ENCODE assay signal across 1 cellular context in the genomic region with DNA sequence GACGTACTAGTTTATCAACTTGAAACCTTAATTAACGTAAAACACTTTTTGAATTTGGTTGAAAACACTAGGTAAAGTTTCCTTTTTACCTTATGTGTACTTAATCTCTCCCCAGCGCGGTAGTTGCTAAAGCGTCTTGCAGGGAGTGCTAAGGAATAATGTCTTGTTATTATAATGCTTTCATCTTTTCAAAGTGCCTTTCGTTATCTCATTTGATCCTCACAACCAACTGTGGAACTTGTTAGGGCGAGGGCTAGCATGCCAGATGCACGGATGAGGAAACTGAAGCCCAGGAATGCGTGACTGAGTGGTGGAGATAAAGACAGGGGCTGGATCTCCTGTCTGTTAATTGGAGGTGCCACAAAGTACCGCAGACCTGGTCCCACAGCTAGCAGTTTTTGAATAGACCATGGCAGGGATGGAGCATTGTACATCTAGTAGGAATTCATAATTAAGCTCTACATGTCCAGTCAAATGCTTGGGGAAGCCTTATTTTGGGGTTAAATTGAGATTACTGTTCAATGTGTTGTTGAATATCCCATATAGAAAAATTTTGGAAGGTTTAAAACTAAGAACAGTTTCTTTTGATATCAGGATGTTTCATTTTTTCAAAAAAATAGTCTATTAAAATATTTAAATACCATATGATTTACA.
A peak's percentile ranks its signal among the peaks of the same experiment; 100 is the strongest.
TF ChIP-seq lines count a peak whose summit lies in the region.

No MANE protein-coding gene starts in this region.

TF ChIP-seq in K562, 482 proteins besides CTCF, POLR2A, EP300 and RAD21 (continued from another document and continues in another):
- TF ChIP-seq HDAC2 (IDR thresholded peaks at IDR 0.05) (peak; percentile 83), COPS2 (conservative IDR thresholded peaks at IDR 0.05) (no peak), CC2D1A (IDR thresholded peaks at IDR 0.05) (peak; percentile 99), TCF7L2 (IDR thresholded peaks at IDR 0.05; ENCODE audit: low read depth, low read length) (no peak), KLF1 (tag; IDR thresholded peaks at IDR 0.05) (no peak), GATAD2B (IDR thresholded peaks at IDR 0.05; ENCODE audit: borderline replicate concordance) (peak; percentile 87; the same call in 1 of the 2 replicates), TCF3 (CRISPR knock-in tag; IDR thresholded peaks at IDR 0.05) (peak; percentile 92), ERF (CRISPR knock-in tag; IDR thresholded peaks at IDR 0.05) (no peak), ZFP1 (CRISPR knock-in tag; IDR thresholded peaks at IDR 0.05) (no peak), ZBTB8A (IDR thresholded peaks at IDR 0.05; ENCODE audit: partially characterized antibody) (no peak), ZNF444 (CRISPR knock-in tag; IDR thresholded peaks at IDR 0.05) (no peak), ZNF79 (CRISPR knock-in tag; IDR thresholded peaks at IDR 0.05; ENCODE audit: low read depth) (no peak), NR2F6 (CRISPR knock-in tag; IDR thresholded peaks at IDR 0.05) (no peak), HNRNPH1 (optimal IDR thresholded peaks at IDR 0.05; ENCODE audit: low read depth, low read length) (no peak), SIRT6 (IDR thresholded peaks at IDR 0.05; ENCODE audit: low read depth, low read length) (no peak), RFX5 (IDR thresholded peaks at IDR 0.05; ENCODE audit: low read depth, low read length) (no peak), CREBBP (IDR thresholded peaks at IDR 0.05; ENCODE audit: low read depth, low read length) (no peak), RHOXF2B (CRISPR knock-in tag; conservative IDR thresholded peaks at IDR 0.05) (no peak), ELF4 (CRISPR knock-in tag; IDR thresholded peaks at IDR 0.05) (no peak), TOE1 (IDR thresholded peaks at IDR 0.05; ENCODE audit: borderline replicate concordance) (no peak), TOE1 (CRISPR knock-in tag; IDR thresholded peaks at IDR 0.05; ENCODE audit: borderline replicate concordance, low read depth) (no peak), ETV5 (CRISPR knock-in tag; IDR thresholded peaks at IDR 0.05; ENCODE audit: low read depth) (no peak), MTA3 (IDR thresholded peaks at IDR 0.05; ENCODE audit: borderline replicate concordance) (peak; percentile 89), RB1 (IDR thresholded peaks at IDR 0.05; ENCODE audit: low read depth) (no peak), BHLHE40 (IDR thresholded peaks at IDR 0.05; ENCODE audit: low read length) (peak; percentile 79), JUN (IDR thresholded peaks at IDR 0.05; ENCODE audit: borderline replicate concordance, low read depth, low read length) (no peak), JUN (CRISPR knock-in tag; IDR thresholded peaks at IDR 0.05; ENCODE audit: borderline replicate concordance) (no peak), CHD2 (IDR thresholded peaks at IDR 0.05; ENCODE audit: low read depth, low read length) (no peak), SIX5 (IDR thresholded peaks at IDR 0.05; ENCODE audit: borderline replicate concordance in 1 of 2, insufficient read depth in 1 of 2, low read depth in 1 of 2, low read length in 2 of 2) (no peak), E2F8 (IDR thresholded peaks at IDR 0.05; ENCODE audit: low read depth, partially characterized antibody) (no peak), TFAM (CRISPR knock-in tag; conservative IDR thresholded peaks at IDR 0.05) (no peak), PTRF (tag; IDR thresholded peaks at IDR 0.05) (no peak), ZEB2 (IDR thresholded peaks at IDR 0.05) (peak; percentile 85), MYC (IDR thresholded peaks at IDR 0.05; ENCODE audit: low read depth, low read length) (peak; percentile 50; the same call in 1 of the 2 replicates), MYC (CRISPR knock-in tag; IDR thresholded peaks at IDR 0.05; ENCODE audit: borderline replicate concordance, low read depth) (no peak), ZNF780A (CRISPR knock-in tag; IDR thresholded peaks at IDR 0.05) (no peak), ZNF121 (CRISPR knock-in tag; conservative IDR thresholded peaks at IDR 0.05) (no peak), E2F1 (CRISPR knock-in tag; IDR thresholded peaks at IDR 0.05) (no peak), SRSF1 (IDR thresholded peaks at IDR 0.05; ENCODE audit: low read depth, low read length) (no peak), TAF7 (tag; IDR thresholded peaks at IDR 0.05) (no peak)
- TF ChIP-seq, protein P1, sequence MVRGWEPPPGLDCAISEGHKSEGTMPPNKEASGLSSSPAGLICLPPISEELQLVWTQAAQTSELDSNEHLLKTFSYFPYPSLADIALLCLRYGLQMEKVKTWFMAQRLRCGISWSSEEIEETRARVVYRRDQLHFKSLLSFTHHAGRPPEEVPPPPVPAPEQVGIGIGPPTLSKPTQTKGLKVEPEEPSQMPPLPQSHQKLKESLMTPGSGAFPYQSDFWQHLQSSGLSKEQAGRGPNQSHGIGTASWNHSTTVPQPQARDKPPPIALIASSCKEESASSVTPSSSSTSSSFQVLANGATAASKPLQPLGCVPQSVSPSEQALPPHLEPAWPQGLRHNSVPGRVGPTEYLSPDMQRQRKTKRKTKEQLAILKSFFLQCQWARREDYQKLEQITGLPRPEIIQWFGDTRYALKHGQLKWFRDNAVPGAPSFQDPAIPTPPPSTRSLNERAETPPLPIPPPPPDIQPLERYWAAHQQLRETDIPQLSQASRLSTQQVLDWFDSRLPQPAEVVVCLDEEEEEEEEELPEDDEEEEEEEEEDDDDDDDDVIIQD (CRISPR knock-in tag; IDR thresholded peaks at IDR 0.05) = no peak
- TF ChIP-seq, protein P2, sequence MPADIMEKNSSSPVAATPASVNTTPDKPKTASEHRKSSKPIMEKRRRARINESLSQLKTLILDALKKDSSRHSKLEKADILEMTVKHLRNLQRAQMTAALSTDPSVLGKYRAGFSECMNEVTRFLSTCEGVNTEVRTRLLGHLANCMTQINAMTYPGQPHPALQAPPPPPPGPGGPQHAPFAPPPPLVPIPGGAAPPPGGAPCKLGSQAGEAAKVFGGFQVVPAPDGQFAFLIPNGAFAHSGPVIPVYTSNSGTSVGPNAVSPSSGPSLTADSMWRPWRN (IDR thresholded peaks at IDR 0.05; ENCODE audit: low read depth) = peak; percentile 73; the same call in 1 of the 2 replicates
- TF ChIP-seq, protein P3, sequence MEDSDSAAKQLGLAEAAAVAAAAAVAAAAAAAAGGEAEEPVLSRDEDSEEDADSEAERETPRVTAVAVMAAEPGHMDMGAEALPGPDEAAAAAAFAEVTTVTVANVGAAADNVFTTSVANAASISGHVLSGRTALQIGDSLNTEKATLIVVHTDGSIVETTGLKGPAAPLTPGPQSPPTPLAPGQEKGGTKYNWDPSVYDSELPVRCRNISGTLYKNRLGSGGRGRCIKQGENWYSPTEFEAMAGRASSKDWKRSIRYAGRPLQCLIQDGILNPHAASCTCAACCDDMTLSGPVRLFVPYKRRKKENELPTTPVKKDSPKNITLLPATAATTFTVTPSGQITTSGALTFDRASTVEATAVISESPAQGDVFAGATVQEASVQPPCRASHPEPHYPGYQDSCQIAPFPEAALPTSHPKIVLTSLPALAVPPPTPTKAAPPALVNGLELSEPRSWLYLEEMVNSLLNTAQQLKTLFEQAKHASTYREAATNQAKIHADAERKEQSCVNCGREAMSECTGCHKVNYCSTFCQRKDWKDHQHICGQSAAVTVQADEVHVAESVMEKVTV (CRISPR knock-in tag; IDR thresholded peaks at IDR 0.05) = no peak
- TF ChIP-seq, protein P4, sequence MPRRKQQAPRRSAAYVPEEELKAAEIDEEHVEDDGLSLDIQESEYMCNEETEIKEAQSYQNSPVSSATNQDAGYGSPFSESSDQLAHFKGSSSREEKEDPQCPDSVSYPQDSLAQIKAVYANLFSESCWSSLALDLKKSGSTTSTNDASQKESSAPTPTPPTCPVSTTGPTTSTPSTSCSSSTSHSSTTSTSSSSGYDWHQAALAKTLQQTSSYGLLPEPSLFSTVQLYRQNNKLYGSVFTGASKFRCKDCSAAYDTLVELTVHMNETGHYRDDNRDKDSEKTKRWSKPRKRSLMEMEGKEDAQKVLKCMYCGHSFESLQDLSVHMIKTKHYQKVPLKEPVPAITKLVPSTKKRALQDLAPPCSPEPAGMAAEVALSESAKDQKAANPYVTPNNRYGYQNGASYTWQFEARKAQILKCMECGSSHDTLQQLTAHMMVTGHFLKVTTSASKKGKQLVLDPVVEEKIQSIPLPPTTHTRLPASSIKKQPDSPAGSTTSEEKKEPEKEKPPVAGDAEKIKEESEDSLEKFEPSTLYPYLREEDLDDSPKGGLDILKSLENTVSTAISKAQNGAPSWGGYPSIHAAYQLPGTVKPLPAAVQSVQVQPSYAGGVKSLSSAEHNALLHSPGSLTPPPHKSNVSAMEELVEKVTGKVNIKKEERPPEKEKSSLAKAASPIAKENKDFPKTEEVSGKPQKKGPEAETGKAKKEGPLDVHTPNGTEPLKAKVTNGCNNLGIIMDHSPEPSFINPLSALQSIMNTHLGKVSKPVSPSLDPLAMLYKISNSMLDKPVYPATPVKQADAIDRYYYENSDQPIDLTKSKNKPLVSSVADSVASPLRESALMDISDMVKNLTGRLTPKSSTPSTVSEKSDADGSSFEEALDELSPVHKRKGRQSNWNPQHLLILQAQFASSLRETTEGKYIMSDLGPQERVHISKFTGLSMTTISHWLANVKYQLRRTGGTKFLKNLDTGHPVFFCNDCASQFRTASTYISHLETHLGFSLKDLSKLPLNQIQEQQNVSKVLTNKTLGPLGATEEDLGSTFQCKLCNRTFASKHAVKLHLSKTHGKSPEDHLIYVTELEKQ (CRISPR knock-in tag; IDR thresholded peaks at IDR 0.05) = no peak
- TF ChIP-seq, protein P5, sequence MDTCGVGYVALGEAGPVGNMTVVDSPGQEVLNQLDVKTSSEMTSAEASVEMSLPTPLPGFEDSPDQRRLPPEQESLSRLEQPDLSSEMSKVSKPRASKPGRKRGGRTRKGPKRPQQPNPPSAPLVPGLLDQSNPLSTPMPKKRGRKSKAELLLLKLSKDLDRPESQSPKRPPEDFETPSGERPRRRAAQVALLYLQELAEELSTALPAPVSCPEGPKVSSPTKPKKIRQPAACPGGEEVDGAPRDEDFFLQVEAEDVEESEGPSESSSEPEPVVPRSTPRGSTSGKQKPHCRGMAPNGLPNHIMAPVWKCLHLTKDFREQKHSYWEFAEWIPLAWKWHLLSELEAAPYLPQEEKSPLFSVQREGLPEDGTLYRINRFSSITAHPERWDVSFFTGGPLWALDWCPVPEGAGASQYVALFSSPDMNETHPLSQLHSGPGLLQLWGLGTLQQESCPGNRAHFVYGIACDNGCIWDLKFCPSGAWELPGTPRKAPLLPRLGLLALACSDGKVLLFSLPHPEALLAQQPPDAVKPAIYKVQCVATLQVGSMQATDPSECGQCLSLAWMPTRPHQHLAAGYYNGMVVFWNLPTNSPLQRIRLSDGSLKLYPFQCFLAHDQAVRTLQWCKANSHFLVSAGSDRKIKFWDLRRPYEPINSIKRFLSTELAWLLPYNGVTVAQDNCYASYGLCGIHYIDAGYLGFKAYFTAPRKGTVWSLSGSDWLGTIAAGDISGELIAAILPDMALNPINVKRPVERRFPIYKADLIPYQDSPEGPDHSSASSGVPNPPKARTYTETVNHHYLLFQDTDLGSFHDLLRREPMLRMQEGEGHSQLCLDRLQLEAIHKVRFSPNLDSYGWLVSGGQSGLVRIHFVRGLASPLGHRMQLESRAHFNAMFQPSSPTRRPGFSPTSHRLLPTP (IDR thresholded peaks at IDR 0.05; ENCODE audit: borderline replicate concordance, extremely low read depth, insufficient read length) = no peak
- TF ChIP-seq, protein P6, sequence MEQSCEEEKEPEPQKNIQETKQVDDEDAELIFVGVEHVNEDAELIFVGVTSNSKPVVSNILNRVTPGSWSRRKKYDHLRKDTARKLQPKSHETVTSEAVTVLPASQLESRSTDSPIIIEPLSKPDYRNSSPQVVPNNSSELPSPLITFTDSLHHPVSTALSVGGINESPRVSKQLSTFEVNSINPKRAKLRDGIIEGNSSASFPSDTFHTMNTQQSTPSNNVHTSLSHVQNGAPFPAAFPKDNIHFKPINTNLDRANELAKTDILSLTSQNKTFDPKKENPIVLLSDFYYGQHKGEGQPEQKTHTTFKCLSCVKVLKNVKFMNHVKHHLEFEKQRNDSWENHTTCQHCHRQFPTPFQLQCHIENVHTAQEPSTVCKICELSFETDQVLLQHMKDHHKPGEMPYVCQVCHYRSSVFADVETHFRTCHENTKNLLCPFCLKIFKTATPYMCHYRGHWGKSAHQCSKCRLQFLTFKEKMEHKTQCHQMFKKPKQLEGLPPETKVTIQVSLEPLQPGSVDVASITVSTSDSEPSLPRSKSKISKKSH (CRISPR knock-in tag; IDR thresholded peaks at IDR 0.05) = no peak
